Comparison of ENCODE assay signal across 23 cellular contexts in genomic region chr21:42032968-42033367, GRCh38. TPM values are rescaled to one million over a fixed set of nuclear protein-coding genes. Genes with fewer than 3 reads are reported as not detected.
"Had no signal": no experiment of that assay in that cellular context is flagged by ENCODE, and none has a peak within 500 bp of the region (broad histone marks: within the 10 kb centered on the region; RNA-seq: fewer than 3 reads in every experiment).

No MANE protein-coding gene starts in this region.

- H3K36me3 ChIP-seq: neural progenitor cell, prostate gland, thoracic aorta, upper lobe of left lung had no signal

- H3K27me3 ChIP-seq: hepatocyte, neural progenitor cell, upper lobe of left lung had no signal

- H3K4me3 Mint-ChIP-seq: activated CD4-positive, alpha-beta memory T cell treated with anti-CD3 and anti-CD28 coated beads for 36 hours; activated CD8-positive, alpha-beta memory T cell treated with anti-CD3 and anti-CD28 coated beads, Interleukin-2, amount 10 ng/mL, durations not matched to agents 7 days and 5 days; activated naive CD4-positive, alpha-beta T cell treated with anti-CD3 and anti-CD28 coated beads, Interleukin-2, amount 50 U/mL, for 24 hours; brain; dendritic cell treated with granulocyte-macrophage colony-stimulating factor and Interleukin-4, amounts not matched to agents 40 ng/mL and 50 ng/mL, for 4 days; naive thymus-derived CD8-positive, alpha-beta T cell; neural progenitor cell had no signal

- H3K4me1 Mint-ChIP-seq: activated CD8-positive, alpha-beta memory T cell treated with anti-CD3 and anti-CD28 coated beads, Interleukin-2, amount 10 ng/mL, durations not matched to agents 7 days and 5 days; activated naive CD4-positive, alpha-beta T cell treated with anti-CD3 and anti-CD28 coated beads, Interleukin-2, amount 50 U/mL, for 24 hours had no signal

- H3K9ac ChIP-seq: neural progenitor cell had no signal

- H3K9me3 Mint-ChIP-seq: activated CD4-positive, alpha-beta memory T cell treated with anti-CD3 and anti-CD28 coated beads for 36 hours; activated naive CD4-positive, alpha-beta T cell treated with anti-CD3 and anti-CD28 coated beads, Interleukin-2, amount 50 U/mL, for 24 hours; dendritic cell treated with granulocyte-macrophage colony-stimulating factor and Interleukin-4, amounts not matched to agents 40 ng/mL and 50 ng/mL, for 4 days; naive thymus-derived CD8-positive, alpha-beta T cell had no signal

- H3K36me3 Mint-ChIP-seq: activated CD4-positive, alpha-beta memory T cell treated with anti-CD3 and anti-CD28 coated beads for 36 hours; activated CD8-positive, alpha-beta memory T cell treated with anti-CD3 and anti-CD28 coated beads, Interleukin-2, amount 10 ng/mL, durations not matched to agents 7 days and 5 days; activated naive CD4-positive, alpha-beta T cell treated with anti-CD3 and anti-CD28 coated beads, Interleukin-2, amount 50 U/mL, for 24 hours; brain; naive thymus-derived CD8-positive, alpha-beta T cell; neural progenitor cell had no signal

- DNase-seq: activated CD4-positive, alpha-beta memory T cell treated with anti-CD3 and anti-CD28 coated beads for 36 hours; activated CD4-positive, alpha-beta T cell treated with anti-CD3 and anti-CD28 coated beads for 48 hours; activated CD8-positive, alpha-beta memory T cell treated with anti-CD3 and anti-CD28 coated beads, Interleukin-2, amount 10 ng/mL, durations not matched to agents 7 days and 5 days; activated gamma-delta T cell treated with Interleukin-2 at 50 U/mL for 16 hours; activated T-cell treated with anti-CD3 and anti-CD28 coated beads for 4 hours; anterior cingulate cortex; effector CD4-positive, alpha-beta T cell; erythroblast; foreskin melanocyte; naive thymus-derived CD8-positive, alpha-beta T cell; stimulated activated CD4-positive, alpha-beta T cell treated with anti-CD3 and anti-CD28 coated beads, Interleukin-4, amount 100 ng/mL, for 24 hours; stimulated activated naive CD4-positive, alpha-beta T cell treated with Interleukin-2 at 50 U/mL for 16 hours; T-helper 2 cell; upper lobe of left lung had no signal

- ATAC-seq: activated CD8-positive, alpha-beta memory T cell treated with anti-CD3 and anti-CD28 coated beads, Interleukin-2, amount 10 ng/mL, durations not matched to agents 7 days and 5 days; naive thymus-derived CD8-positive, alpha-beta T cell had no signal

- H3K27me3 Mint-ChIP-seq: activated CD4-positive, alpha-beta memory T cell treated with anti-CD3 and anti-CD28 coated beads for 36 hours; activated naive CD4-positive, alpha-beta T cell treated with anti-CD3 and anti-CD28 coated beads, Interleukin-2, amount 50 U/mL, for 24 hours; brain; naive thymus-derived CD8-positive, alpha-beta T cell had no signal

- H3K9me3 ChIP-seq: prostate gland, thoracic aorta, upper lobe of left lung had no signal

- H2AFZ ChIP-seq: hepatocyte, neural progenitor cell had no signal

- H3K27ac Mint-ChIP-seq: activated CD4-positive, alpha-beta memory T cell treated with anti-CD3 and anti-CD28 coated beads for 36 hours; activated CD8-positive, alpha-beta memory T cell treated with anti-CD3 and anti-CD28 coated beads, Interleukin-2, amount 10 ng/mL, durations not matched to agents 7 days and 5 days; activated naive CD4-positive, alpha-beta T cell treated with anti-CD3 and anti-CD28 coated beads, Interleukin-2, amount 50 U/mL, for 24 hours; brain; dendritic cell treated with granulocyte-macrophage colony-stimulating factor and Interleukin-4, amounts not matched to agents 40 ng/mL and 50 ng/mL, for 4 days; neural progenitor cell had no signal

- H3K79me2 ChIP-seq: hepatocyte had no signal

- H3K4me2 ChIP-seq: hepatocyte, neural progenitor cell had no signal

- H3K4me3 ChIP-seq: hepatocyte, neural progenitor cell, prostate gland, thoracic aorta, upper lobe of left lung had no signal

- H3K4me1 ChIP-seq: prostate gland, upper lobe of left lung had no signal

- H3K27ac ChIP-seq: hepatocyte, neural progenitor cell, prostate gland, thoracic aorta, upper lobe of left lung had no signal

RNA-seq across cellular contexts. Expression of gene UMODL1, which starts 38.1 kb away (rescaled TPM):
- total RNA-seq: activated CD4-positive, alpha-beta memory T cell treated with anti-CD3 and anti-CD28 coated beads for 36 hours; cardiac septum; osteoblast had no signal
